ENCODE assay signal across 13 cellular contexts in genomic region chr12:46110928-46111699, GRCh38.
A peak's percentile ranks its signal among the peaks of the same experiment; 100 is the strongest.
DNase-seq lines count a peak whose midpoint lies in the region; ATAC-seq, FAIRE-seq and TF ChIP-seq lines count a peak whose summit lies in the region.
"Had no signal": no experiment of that assay in that cellular context is flagged by ENCODE, and none has a peak within 500 bp of the region (broad histone marks: within the 10 kb centered on the region; RNA-seq: fewer than 3 reads in every experiment).

No MANE protein-coding gene starts in this region.

- H3K4me1 ChIP-seq in DND-41 (ENCODE audit: insufficient read depth, low read length), result no peaks in the 10 kb centered on the region
- no peaks in the 10 kb centered on the region for H3K4me1 ChIP-seq in HEK293 (ENCODE audit: control insufficient read depth, insufficient read depth, low read length)
- no peaks in the 10 kb centered on the region for H3K4me1 ChIP-seq in Panc1 (ENCODE audit: control insufficient read depth, insufficient read depth, low read length)
- peaks cover 25% of the 10 kb centered on the region for H3K4me1 ChIP-seq in keratinocyte (ENCODE audit: control insufficient read depth, extremely low read depth, insufficient read depth, low read length)
- no peaks in the 10 kb centered on the region for H3K4me1 ChIP-seq in HAP-1
- no peaks in the 10 kb centered on the region for H3K4me1 ChIP-seq in GM23338 (ENCODE audit: insufficient read depth)

- dilution Hi-C loops in keratinocyte (cut with MboI; ENCODE audit: extremely low pct_ligation_motif_present, low sequenced_read_pairs), result no loop called here

- H3K79me2 ChIP-seq in DND-41 (ENCODE audit: insufficient read depth, low read length) (no peaks in the 10 kb centered on the region), keratinocyte (ENCODE audit: control insufficient read depth, insufficient read depth, low read length) (no peaks in the 10 kb centered on the region), GM23338 (replicated peaks; ENCODE audit: insufficient read depth) (no peaks in the 10 kb centered on the region)

- no peak for DNase-seq in DND-41
- DNase-seq in Panc1 (ENCODE audit: low read depth, low spot score), result no peak
- DNase-seq in keratinocyte (ENCODE audit: low read depth, low spot score), result no peak
- no peak for DNase-seq in HAP-1 (ENCODE audit: low spot score in 2 of 2)
- DNase-seq in CD1c-positive myeloid dendritic cell (ENCODE audit: extremely low spot score), result no peak
- DNase-seq in GM23338 (ENCODE audit: low spot score), result no peak
- no peak for DNase-seq in NCI-H2171 treated with DMSO at 0.1 percent for 48 hours (lab: John Stamatoyannopoulos, UW)
- DNase-seq: activated naive CD8-positive, alpha-beta T cell treated with anti-CD3 and anti-CD28 coated beads for 36 hours; NCI-H1694; occipital lobe; Peyer's patch had no signal

- H3K27me3 ChIP-seq in DND-41 (ENCODE audit: insufficient read depth, low read length, poor library complexity) (no peaks in the 10 kb centered on the region), Panc1 (ENCODE audit: control insufficient read depth, insufficient read depth, low read length) (no peaks in the 10 kb centered on the region), keratinocyte (ENCODE audit: control insufficient read depth, extremely low read depth, insufficient read depth, low read length) (no peaks in the 10 kb centered on the region), HAP-1 (ENCODE audit: low read depth) (no peaks in the 10 kb centered on the region; the same call in 1 of the 2 replicates), GM23338 (ENCODE audit: insufficient read depth) (no peaks in the 10 kb centered on the region)
- H3K27me3 ChIP-seq: Peyer's patch had no signal

- H3K9me2 ChIP-seq in GM23338 (ENCODE audit: insufficient read depth), result 0 out of 2 replicates have a peak, but pooled peaks cover 12% of the 10 kb centered on the region

- H3K27ac ChIP-seq in DND-41 (ENCODE audit: low read length), result no peak overlapping the region
- no peak overlapping the region for H3K27ac ChIP-seq in HEK293 (ENCODE audit: extremely low read depth, low read depth, low read length)
- no peak overlapping the region for H3K27ac ChIP-seq in Panc1 (ENCODE audit: low read length)
- no peak overlapping the region for H3K27ac ChIP-seq in keratinocyte (ENCODE audit: control insufficient read depth, insufficient read depth, low read length)
- no peak overlapping the region for H3K27ac ChIP-seq in GM23338 (ENCODE audit: low read depth)

- H3F3A ChIP-seq in GM23338 (replicated peaks; ENCODE audit: low read depth), result no peaks in the 10 kb centered on the region

- no peaks in the 10 kb centered on the region for H4K20me1 ChIP-seq in DND-41 (ENCODE audit: insufficient read depth, low read length)
- no peaks in the 10 kb centered on the region for H4K20me1 ChIP-seq in keratinocyte (ENCODE audit: control insufficient read depth, extremely low read depth, insufficient read depth, low read length)
- H4K20me1 ChIP-seq in GM23338 (replicated peaks; ENCODE audit: insufficient read depth), result no peaks in the 10 kb centered on the region

- FAIRE-seq in keratinocyte (lab: Jason Lieb, UNC), result peak; percentile 96

- H3K36me3 Mint-ChIP-seq in GM23338 (ENCODE audit: low read depth), result no peaks in the 10 kb centered on the region

- in situ Hi-C loops in Panc1 (cut with HindIII; ENCODE audit: low pct_unique_long_range_greater_than_20kb, low sequenced_read_pairs) (no loop called here), HAP-1 (cut with MboI; ENCODE audit: low sequenced_read_pairs) (no loop called here)

- no peaks in the 10 kb centered on the region for H3K9me1 ChIP-seq in keratinocyte (ENCODE audit: control insufficient read depth, extremely low read depth, insufficient read depth, low read length)

- CTCF ChIA-PET in HEK293 (lab: Yijun Ruan, JAX) (interaction anchor here (0.9 kb wide), 1 partner anchor 18 kb away, joined by 4 read pairs; no protein-coding TSS in a partner anchor), Panc1 (lab: Charles Lee) (no interaction called here)

- H3K9ac ChIP-seq in DND-41 (ENCODE audit: low read depth, low read length) (no peak overlapping the region), keratinocyte (ENCODE audit: control insufficient read depth, extremely low read depth, insufficient read depth, low read length) (no peak overlapping the region)

- H2AFZ ChIP-seq in DND-41 (ENCODE audit: low read depth, low read length) (no peak overlapping the region), keratinocyte (ENCODE audit: control insufficient read depth, low read length) (no peak overlapping the region), GM23338 (no peak overlapping the region)

- H3K36me3 ChIP-seq in DND-41 (ENCODE audit: insufficient read depth, low read length) (no peaks in the 10 kb centered on the region), HEK293 (ENCODE audit: control insufficient read depth in 2 of 2, insufficient read depth in 1 of 2, low read length in 2 of 2) (no peaks in the 10 kb centered on the region), Panc1 (ENCODE audit: control insufficient read depth, insufficient read depth, low read length) (no peaks in the 10 kb centered on the region), keratinocyte (ENCODE audit: control insufficient read depth in 2 of 2, extremely low read depth in 1 of 2, insufficient read depth in 2 of 2, low read length in 2 of 2) (no peaks in the 10 kb centered on the region), HAP-1 (replicated peaks) (no peaks in the 10 kb centered on the region), GM23338 (ENCODE audit: insufficient read depth) (no peaks in the 10 kb centered on the region)
- H3K36me3 ChIP-seq: Peyer's patch had no signal

- H3K4me3 ChIP-seq in DND-41 (ENCODE audit: low read depth in 1 of 2, low read length in 2 of 2) (no peak overlapping the region), HEK293 (ENCODE audit: low read depth, low read length) (no peak overlapping the region), Panc1 (ENCODE audit: low read depth in 2 of 2, low read length in 2 of 2) (no peak overlapping the region), keratinocyte (ENCODE audit: control insufficient read depth in 2 of 3, extremely low read depth in 1 of 3, insufficient read depth in 2 of 3, low read depth in 1 of 3, low read length in 3 of 3) (no peak overlapping the region), HAP-1 (no peak overlapping the region), GM23338 (no peak overlapping the region)
- H3K4me3 ChIP-seq: Peyer's patch had no signal

- POLR2A ChIA-PET in HEK293 (lab: Yijun Ruan, JAX), result no interaction called here
- POLR2A ChIA-PET in Panc1 (lab: Charles Lee), result no interaction called here

- no peaks in the 10 kb centered on the region for H3K9me3 ChIP-seq in DND-41 (ENCODE audit: insufficient read depth, low read length, severe bottlenecking)
- no peaks in the 10 kb centered on the region for H3K9me3 ChIP-seq in HEK293 (ENCODE audit: control insufficient read depth, insufficient read depth, low read depth, low read length)
- H3K9me3 ChIP-seq in Panc1 (ENCODE audit: control insufficient read depth, insufficient read depth, low read depth, low read length), result no peaks in the 10 kb centered on the region
- no peaks in the 10 kb centered on the region for H3K9me3 ChIP-seq in keratinocyte (ENCODE audit: control insufficient read depth, low read depth, low read length)
- no peaks in the 10 kb centered on the region; the same call in 1 of the 2 replicates for H3K9me3 ChIP-seq in HAP-1
- H3K9me3 ChIP-seq: Peyer's patch had no signal

- no peak overlapping the region for H3K27ac Mint-ChIP-seq in GM23338
- H3K27ac Mint-ChIP-seq: activated naive CD8-positive, alpha-beta T cell treated with anti-CD3 and anti-CD28 coated beads for 36 hours; dendritic cell treated with granulocyte-macrophage colony-stimulating factor and Interleukin-4, amounts not matched to agents 40 ng/mL and 50 ng/mL, for 4 days had no signal

- TF ChIP-seq CTCF in DND-41 (IDR thresholded peaks at IDR 0.05; ENCODE audit: borderline replicate concordance, extremely low read depth, low read length, poor library complexity, severe bottlenecking) (peak; percentile 17), HEK293 (tag by site-specific recombination; IDR thresholded peaks at IDR 0.05) (no peak), Panc1 (IDR thresholded peaks at IDR 0.05) (peak; percentile 15; the same call in 1 of the 2 replicates), keratinocyte (optimal IDR thresholded peaks at IDR 0.05 in 1 of 3, IDR thresholded peaks at IDR 0.05 in 1 of 3, conservative IDR thresholded peaks at IDR 0.05 in 1 of 3; ENCODE audit: extremely low read depth in 1 of 3, insufficient read depth in 2 of 3, low read length in 3 of 3) (peak in 2 of 3 experiments; percentile 32 to 42), GM23338 (conservative IDR thresholded peaks at IDR 0.05; ENCODE audit: low read depth in 2 of 2) (peak in 1 of 2 experiments; percentile 34; a peak in 2 of 4 replicates)

- H3K9me3 Mint-ChIP-seq in GM23338, result peaks cover 11% of the 10 kb centered on the region; the same call in 2 of the 3 replicates

- no peaks in the 10 kb centered on the region for H3K27me3 Mint-ChIP-seq in GM23338 (ENCODE audit: insufficient read depth, low read depth, poor library complexity)
- H3K27me3 Mint-ChIP-seq: activated naive CD8-positive, alpha-beta T cell treated with anti-CD3 and anti-CD28 coated beads for 36 hours had no signal

- H3K4me3 Mint-ChIP-seq in GM23338, result no peak overlapping the region
- H3K4me3 Mint-ChIP-seq: activated naive CD8-positive, alpha-beta T cell treated with anti-CD3 and anti-CD28 coated beads for 36 hours; dendritic cell treated with granulocyte-macrophage colony-stimulating factor and Interleukin-4, amounts not matched to agents 40 ng/mL and 50 ng/mL, for 4 days had no signal

- ATAC-seq in DND-41 (ENCODE audit: insufficient read depth, low read depth) (peak; percentile 45; the same call in 1 of the 3 replicates), Panc1 (no peak), GM23338 (no peak)

- H3K4me1 Mint-ChIP-seq in GM23338, result peaks cover 6% of the 10 kb centered on the region; the same call in 2 of the 3 replicates
- H3K4me1 Mint-ChIP-seq: activated naive CD8-positive, alpha-beta T cell treated with anti-CD3 and anti-CD28 coated beads for 36 hours had no signal

- BruUV-seq in Panc1 (replicated peaks; lab: Mats Ljungman, UMichigan), result no TSS peak

- no peak overlapping the region for H3K4me2 ChIP-seq in DND-41 (ENCODE audit: insufficient read depth, low read length)
- H3K4me2 ChIP-seq in keratinocyte (ENCODE audit: control insufficient read depth, extremely low read depth, insufficient read depth, low read depth, low read length), result no peak overlapping the region
- H3K4me2 ChIP-seq in GM23338, result no peak overlapping the region

- intact Hi-C loops in Panc1 (cut with micrococcal nuclease; ENCODE audit: unreplicated experiment), result no loop called here
